In genomic region chr13:101144808-101145419, GRCh38 we compare ENCODE assay signal across 8 cellular contexts.
DNase-seq lines count a peak whose midpoint lies in the region; ATAC-seq and TF ChIP-seq lines count a peak whose summit lies in the region.

No MANE protein-coding gene starts in this region.

- H3K36me3 ChIP-seq in CD4-positive, alpha-beta memory T cell (ENCODE audit: insufficient read depth, low read length) = no peaks in the 10 kb centered on the region
- no peaks in the 10 kb centered on the region for H3K36me3 ChIP-seq in uterus

- no peaks in the 10 kb centered on the region for H3K27me3 ChIP-seq in CD4-positive, alpha-beta memory T cell (ENCODE audit: insufficient read depth, low read length)
- H3K27me3 ChIP-seq in uterus = peaks cover 0 to 3% of the 10 kb centered on the region in 2 donors

- DNase-seq in CD4-positive, alpha-beta memory T cell = peak in 4 of 5 donors; percentile 35 to 45 (median 41)
- peak; percentile 46 for DNase-seq in NCI-H345 treated with DMSO at 0.1 percent for 48 hours (lab: John Stamatoyannopoulos, UW; ENCODE audit: unreplicated experiment)
- DNase-seq in astrocyte of the spinal cord (ENCODE audit: low read depth, low spot score) = peak; percentile 74
- DNase-seq in kidney tubule cell (ENCODE audit: low spot score) = peak; percentile 62
- DNase-seq in uterus = no peak

- H3K27me3 Mint-ChIP-seq in CD4-positive, alpha-beta memory T cell = peaks cover 17 to 37% of the 10 kb centered on the region in 2 donors

- POLR2A ChIA-PET in CD4-positive, alpha-beta memory T cell (lab: Charles Lee; ENCODE audit: partially characterized antibody) = no interaction called here

- in situ Hi-C loops in astrocyte of the spinal cord (cut with HindIII; ENCODE audit: low sequenced_read_pairs) = no loop called here

- intact Hi-C loops in CD4-positive, alpha-beta memory T cell (cut with micrococcal nuclease) = loop anchor here (1.0 to 2.0 kb wide), 2 partner anchors 370 to 612 kb away; no protein-coding TSS in a partner anchor
- intact Hi-C loops in uterus (cut with DNase I; ENCODE audit: low total_unique reads) = no loop called here

- no peaks in the 10 kb centered on the region for H3K9me3 ChIP-seq in CD4-positive, alpha-beta memory T cell (ENCODE audit: control insufficient read depth in 1 of 2, low read length in 2 of 2)
- H3K9me3 ChIP-seq in uterus = no peaks in the 10 kb centered on the region

- no peaks in the 10 kb centered on the region for H3K4me1 Mint-ChIP-seq in CD4-positive, alpha-beta memory T cell

- H3K9me3 Mint-ChIP-seq in CD4-positive, alpha-beta memory T cell = no peaks in the 10 kb centered on the region

- no peak for TF ChIP-seq POLR2A in uterus (IDR thresholded peaks at IDR 0.05)

- no peaks in the 10 kb centered on the region for H3K4me1 ChIP-seq in CD4-positive, alpha-beta memory T cell (ENCODE audit: insufficient read depth, low read length)
- no peaks in the 10 kb centered on the region for H3K4me1 ChIP-seq in uterus

- no peak overlapping the region for H3K4me3 ChIP-seq in CD4-positive, alpha-beta memory T cell (ENCODE audit: low read length in 2 of 2)
- H3K4me3 ChIP-seq in astrocyte of the spinal cord (ENCODE audit: low read depth, low read length) (no peak overlapping the region), uterus (no peak overlapping the region)

- no peak overlapping the region for H3K4me3 Mint-ChIP-seq in CD4-positive, alpha-beta memory T cell

- H3K27ac ChIP-seq in CD4-positive, alpha-beta memory T cell (ENCODE audit: low read depth, low read length) = no peak overlapping the region
- H3K27ac ChIP-seq in uterus = no peak overlapping the region

- TF ChIP-seq CTCF in astrocyte of the spinal cord (IDR thresholded peaks at IDR 0.05; ENCODE audit: low read depth, low read length) (peak; percentile 47), uterus (IDR thresholded peaks at IDR 0.05) (peak; percentile 38 to 58 (median 52))

- CTCF ChIA-PET in CD4-positive, alpha-beta memory T cell (lab: Charles Lee; ENCODE audit: partially characterized antibody) = interaction anchor here (0.6 to 3.0 kb wide), 17 partner anchors 9 to 1435 kb away, joined by 3 to 46 read pairs (median 4); no protein-coding TSS in a partner anchor

- no peaks in the 10 kb centered on the region for H3K36me3 Mint-ChIP-seq in CD4-positive, alpha-beta memory T cell

- peak; percentile 80 for ATAC-seq in GM18502 (IDR thresholded peaks at IDR 0.05; ENCODE audit: poor library complexity, unreplicated experiment)
- peak; percentile 71 for ATAC-seq in HG03064 (IDR thresholded peaks at IDR 0.05; ENCODE audit: low read depth, unreplicated experiment)
- ATAC-seq in GM19023 (IDR thresholded peaks at IDR 0.05; ENCODE audit: unreplicated experiment) = no peak

- H3K27ac Mint-ChIP-seq in CD4-positive, alpha-beta memory T cell = no peak overlapping the region

Comparison
In these comparisons a context has a peak if more than half of its experiments do, and no peak if none do; other contexts are left out.
1. DNase-seq: peak in CD4-positive, alpha-beta memory T cell (4 of 5), NCI-H345 treated with DMSO at 0.1 percent for 48 hours (single experiment), astrocyte of the spinal cord (single experiment) and kidney tubule cell (single experiment); none in uterus (0 of 2).